Comparison of ENCODE assay signal across 1 cellular context in genomic region chr16:3142327-3142726, GRCh38.
TF ChIP-seq lines count a peak whose summit lies in the region.

No MANE protein-coding gene starts in this region.

TF ChIP-seq in WTC11, 78 proteins besides CTCF, POLR2A, EP300 and RAD21 (continued from another document):
- TF ChIP-seq ZNF425 (CRISPR knock-in tag; conservative IDR thresholded peaks at IDR 0.05) (no peak), MAX (CRISPR knock-in tag; IDR thresholded peaks at IDR 0.05) (no peak), ARID4B (CRISPR knock-in tag; IDR thresholded peaks at IDR 0.05; ENCODE audit: borderline replicate concordance) (no peak)
